Comparison of ENCODE assay signal across 29 cellular contexts in the genomic region with DNA sequence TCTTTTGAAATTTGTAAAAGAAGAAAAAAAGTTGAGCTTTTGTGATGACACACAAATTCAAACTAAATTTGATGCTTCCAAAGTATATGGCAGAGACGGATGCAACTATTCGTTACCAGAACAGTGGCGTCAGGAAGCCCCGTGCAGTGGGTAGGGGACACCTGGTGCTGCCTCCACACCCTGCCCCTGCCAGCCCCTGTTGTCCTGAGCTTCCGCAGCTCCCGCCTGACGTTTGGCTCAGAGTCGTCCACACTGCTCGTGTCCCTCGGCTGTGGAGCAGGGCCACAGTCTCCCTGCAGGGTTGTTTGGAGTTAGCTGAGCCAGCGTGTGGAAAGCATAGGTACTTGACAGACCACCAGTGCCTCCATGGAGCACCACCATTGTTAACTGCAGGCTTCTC.
"Had no signal": no experiment of that assay in that cellular context is flagged by ENCODE, and none has a peak within 500 bp of the region (broad histone marks: within the 10 kb centered on the region; RNA-seq: fewer than 3 reads in every experiment).

No MANE protein-coding gene starts in this region.

- H3K4me3 ChIP-seq: heart right ventricle, left lung, lung, mucosa of descending colon, pancreas, psoas muscle, spleen, testis had no signal

- H3K9me3 ChIP-seq: esophagus muscularis mucosa, heart right ventricle, left lung, mucosa of descending colon, neutrophil, pancreas, psoas muscle, spleen, testis had no signal

- DNase-seq: activated CD4-positive, alpha-beta memory T cell treated with anti-CD3 and anti-CD28 coated beads for 36 hours; activated CD4-positive, alpha-beta T cell treated with anti-CD3 and anti-CD28 coated beads for 48 hours; activated CD8-positive, alpha-beta memory T cell treated with anti-CD3 and anti-CD28 coated beads, Interleukin-2, amount 50 U/mL, for 4 hours; activated effector memory CD4-positive, alpha-beta T cell treated with anti-CD3 and anti-CD28 coated beads, Interleukin-2, amount 50 U/mL, for 16 hours; activated naive CD4-positive, alpha-beta T cell treated with anti-CD3 and anti-CD28 coated beads, Interleukin-2, amount 10 ng/mL, durations not matched to agents 7 days and 5 days; activated naive CD8-positive, alpha-beta T cell treated with anti-CD3 and anti-CD28 coated beads, Interleukin-2, amount 10 ng/mL, durations not matched to agents 7 days and 5 days; activated T-cell treated with anti-CD3 and anti-CD28 coated beads, Interleukin-2, amount 50 U/mL, for 1 hour; cortex of kidney; effector memory CD8-positive, alpha-beta T cell; heart right ventricle; left lung; mucosa of descending colon; psoas muscle; spleen; stimulated activated CD4-positive, alpha-beta T cell treated with anti-CD3 and anti-CD28 coated beads, Interleukin-2, amount 100 ng/mL, for 48 hours; stimulated activated naive CD8-positive, alpha-beta T cell treated with anti-CD3 and anti-CD28 coated beads, Interleukin-15, Interleukin-2, amounts not matched to agents 100 U/mL and 50 U/mL, for 24 hours; SW 1271; T-helper 9 cell had no signal

- H3K9me3 Mint-ChIP-seq: activated CD4-positive, alpha-beta memory T cell treated with anti-CD3 and anti-CD28 coated beads for 36 hours; activated naive CD4-positive, alpha-beta T cell treated with anti-CD3 and anti-CD28 coated beads, Interleukin-2, amount 10 ng/mL, durations not matched to agents 7 days and 5 days; activated naive CD8-positive, alpha-beta T cell treated with anti-CD3 and anti-CD28 coated beads, Interleukin-2, amount 10 ng/mL, durations not matched to agents 7 days and 5 days; activated T-helper 1 cell treated with anti-CD3 and anti-CD28 coated beads, Interleukin-12 subunit alpha, Interleukin-12 subunit beta, Interleukin-2, Interleukin-4 antibody, amounts not matched to agents 30 ng/mL and 10 ng/mL and 1 ng/mL, durations not matched to agents 14 hours and 24 hours and 36 hours; effector memory CD8-positive, alpha-beta T cell; nephron; T-helper 1 cell treated with Interleukin-12 subunit alpha and Interleukin-12 subunit beta and Interleukin-4 antibody, amounts not matched to agents 30 μg/mL and 1 μg/mL, for 36 hours; type B pancreatic cell had no signal

- H3K4me3 Mint-ChIP-seq: activated CD4-positive, alpha-beta memory T cell treated with anti-CD3 and anti-CD28 coated beads for 36 hours; activated naive CD4-positive, alpha-beta T cell treated with anti-CD3 and anti-CD28 coated beads, Interleukin-2, amount 10 ng/mL, durations not matched to agents 7 days and 5 days; activated naive CD8-positive, alpha-beta T cell treated with anti-CD3 and anti-CD28 coated beads, Interleukin-2, amount 10 ng/mL, durations not matched to agents 7 days and 5 days; activated T-helper 1 cell treated with anti-CD3 and anti-CD28 coated beads, Interleukin-12 subunit alpha, Interleukin-12 subunit beta, Interleukin-2, Interleukin-4 antibody, amounts not matched to agents 30 ng/mL and 10 ng/mL and 1 ng/mL, durations not matched to agents 14 hours and 24 hours and 36 hours; effector memory CD8-positive, alpha-beta T cell; nephron; T-helper 1 cell treated with Interleukin-12 subunit alpha and Interleukin-12 subunit beta and Interleukin-4 antibody, amounts not matched to agents 30 μg/mL and 1 μg/mL, for 36 hours had no signal

- H3K27me3 ChIP-seq: esophagus muscularis mucosa, heart right ventricle, left lung, neutrophil, pancreas, spleen, testis had no signal

- H3K4me1 ChIP-seq: left lung, pancreas had no signal

- H3K36me3 ChIP-seq: neutrophil, pancreas had no signal

- H3K27ac ChIP-seq: left lung, neutrophil, pancreas, psoas muscle, spleen, testis, VCaP had no signal

- H3K4me1 Mint-ChIP-seq: activated naive CD4-positive, alpha-beta T cell treated with anti-CD3 and anti-CD28 coated beads, Interleukin-2, amount 10 ng/mL, durations not matched to agents 7 days and 5 days had no signal

- H3K27ac Mint-ChIP-seq: activated CD4-positive, alpha-beta memory T cell treated with anti-CD3 and anti-CD28 coated beads for 36 hours; activated naive CD4-positive, alpha-beta T cell treated with anti-CD3 and anti-CD28 coated beads, Interleukin-2, amount 10 ng/mL, durations not matched to agents 7 days and 5 days; activated naive CD8-positive, alpha-beta T cell treated with anti-CD3 and anti-CD28 coated beads, Interleukin-2, amount 10 ng/mL, durations not matched to agents 7 days and 5 days; activated T-helper 1 cell treated with anti-CD3 and anti-CD28 coated beads, Interleukin-12 subunit alpha, Interleukin-12 subunit beta, Interleukin-2, Interleukin-4 antibody, amounts not matched to agents 30 ng/mL and 10 ng/mL and 1 ng/mL, durations not matched to agents 14 hours and 24 hours and 36 hours; effector memory CD8-positive, alpha-beta T cell; T-helper 1 cell treated with Interleukin-12 subunit alpha and Interleukin-12 subunit beta and Interleukin-4 antibody, amounts not matched to agents 30 μg/mL and 1 μg/mL, for 36 hours; type B pancreatic cell had no signal

- H3K27me3 Mint-ChIP-seq: activated CD4-positive, alpha-beta memory T cell treated with anti-CD3 and anti-CD28 coated beads for 36 hours; activated naive CD4-positive, alpha-beta T cell treated with anti-CD3 and anti-CD28 coated beads, Interleukin-2, amount 10 ng/mL, durations not matched to agents 7 days and 5 days; activated naive CD8-positive, alpha-beta T cell treated with anti-CD3 and anti-CD28 coated beads, Interleukin-2, amount 10 ng/mL, durations not matched to agents 7 days and 5 days; effector memory CD8-positive, alpha-beta T cell; type B pancreatic cell had no signal

- ATAC-seq: activated CD4-positive, CD25-positive, alpha-beta regulatory T cell treated with anti-CD3 and anti-CD28 coated beads, Interleukin-2, amount 50 U/mL, for 24 hours; effector memory CD8-positive, alpha-beta T cell; mucosa of descending colon; stimulated activated naive CD8-positive, alpha-beta T cell treated with anti-CD3 and anti-CD28 coated beads, Interleukin-15, Interleukin-2, amounts not matched to agents 100 U/mL and 50 U/mL, for 24 hours had no signal
